In genomic region chr4:40121515-40121914, GRCh38 we compare ENCODE assay signal across 8 cellular contexts.
DNase-seq lines count a peak whose midpoint lies in the region; ATAC-seq and TF ChIP-seq lines count a peak whose summit lies in the region.

No MANE protein-coding gene starts in this region.

- peak overlapping the region in 1 of 10 donors; percentile 74 for H3K27ac ChIP-seq in heart right ventricle
- no peak overlapping the region for H3K27ac ChIP-seq in left ventricle myocardium inferior (replicated peaks)
- H3K27ac ChIP-seq in psoas muscle = no peak overlapping the region

- no peak overlapping the region for H3K4me3 ChIP-seq in heart right ventricle
- no peak overlapping the region for H3K4me3 ChIP-seq in left ventricle myocardium inferior
- H3K4me3 ChIP-seq in retinal pigment epithelial cell (ENCODE audit: low read length) = no peak overlapping the region
- no peak overlapping the region for H3K4me3 ChIP-seq in psoas muscle

- H3K36me3 ChIP-seq in heart right ventricle (peaks cover 0 to 43% (median 0%) of the 10 kb centered on the region in 9 donors), left ventricle myocardium inferior (peaks cover 23% of the 10 kb centered on the region), psoas muscle (ENCODE audit: insufficient read depth in 1 of 2, low read depth in 1 of 2) (peaks cover 0 to 14% of the 10 kb centered on the region in 2 donors)

- no peaks in the 10 kb centered on the region for H3K9me3 ChIP-seq in heart right ventricle
- H3K9me3 ChIP-seq in left ventricle myocardium inferior (replicated peaks) = no peaks in the 10 kb centered on the region
- no peaks in the 10 kb centered on the region for H3K9me3 ChIP-seq in psoas muscle

- H3K27ac Mint-ChIP-seq in dendritic cell treated with granulocyte-macrophage colony-stimulating factor and Interleukin-4, amounts not matched to agents 40 ng/mL and 50 ng/mL, for 4 days = peak overlapping the region; percentile 74

- TF ChIP-seq CTCF in heart right ventricle (IDR thresholded peaks at IDR 0.05) (no peak), left ventricle myocardium inferior (IDR thresholded peaks at IDR 0.05; ENCODE audit: borderline replicate concordance) (no peak), retinal pigment epithelial cell (conservative IDR thresholded peaks at IDR 0.05; ENCODE audit: low read depth, low read length) (no peak), psoas muscle (IDR thresholded peaks at IDR 0.05) (no peak)

- H3K9me3 Mint-ChIP-seq in dendritic cell treated with granulocyte-macrophage colony-stimulating factor and Interleukin-4, amounts not matched to agents 40 ng/mL and 50 ng/mL, for 4 days = no peaks in the 10 kb centered on the region

- H3K27me3 ChIP-seq in heart right ventricle (no peaks in the 10 kb centered on the region), left ventricle myocardium inferior (ENCODE audit: low read depth) (no peaks in the 10 kb centered on the region), psoas muscle (ENCODE audit: insufficient read depth in 3 of 3, low read length in 2 of 3) (no peaks in the 10 kb centered on the region)

- H3K36me3 Mint-ChIP-seq in dendritic cell treated with granulocyte-macrophage colony-stimulating factor and Interleukin-4, amounts not matched to agents 40 ng/mL and 50 ng/mL, for 4 days (ENCODE audit: low read depth) = peaks cover 29% of the 10 kb centered on the region

- intact Hi-C loops in heart right ventricle (cut with DNase I) (no loop called here), left ventricle myocardium inferior (cut with micrococcal nuclease) (no loop called here), psoas muscle (cut with DNase I) (no loop called here)
- intact Hi-C loops in dendritic cell treated with granulocyte-macrophage colony-stimulating factor and Interleukin-4, amounts not matched to agents 40 ng/mL and 50 ng/mL, for 4 days (cut with micrococcal nuclease) = no loop called here

- no peaks in the 10 kb centered on the region for H3K27me3 Mint-ChIP-seq in dendritic cell treated with granulocyte-macrophage colony-stimulating factor and Interleukin-4, amounts not matched to agents 40 ng/mL and 50 ng/mL, for 4 days

- peaks cover 34% of the 10 kb centered on the region for H3K4me1 Mint-ChIP-seq in dendritic cell treated with granulocyte-macrophage colony-stimulating factor and Interleukin-4, amounts not matched to agents 40 ng/mL and 50 ng/mL, for 4 days (ENCODE audit: low read depth)

- 67 to 71% methylated on average over 4 of the region's 4 CpGs for WGBS in heart right ventricle, 2 donors
- WGBS in psoas muscle, 3 donors = 52 to 66% (median 54%) methylated on average over 4 of the region's 4 CpGs

- DNase-seq in heart right ventricle (peak in 1 of 2 donors; percentile 15), left ventricle myocardium inferior (no peak), NCI-H226 (peak; percentile 48), retinal pigment epithelial cell (ENCODE audit: low read depth) (peak; percentile 83), psoas muscle (no peak)

- no peak overlapping the region for H3K4me3 Mint-ChIP-seq in dendritic cell treated with granulocyte-macrophage colony-stimulating factor and Interleukin-4, amounts not matched to agents 40 ng/mL and 50 ng/mL, for 4 days

- H3K4me1 ChIP-seq in heart right ventricle = peaks cover 0 to 19% (median 0%) of the 10 kb centered on the region in 9 donors
- no peaks in the 10 kb centered on the region for H3K4me1 ChIP-seq in left ventricle myocardium inferior
- H3K4me1 ChIP-seq in psoas muscle = no peaks in the 10 kb centered on the region

- ATAC-seq in heart right ventricle = peak in 5 of 8 donors; percentile 38 to 67 (median 55)
- no peak for ATAC-seq in HG03439 (IDR thresholded peaks at IDR 0.05; ENCODE audit: unreplicated experiment)
- no peak for ATAC-seq in GM18498 (IDR thresholded peaks at IDR 0.05; ENCODE audit: unreplicated experiment)
- no peak for ATAC-seq in psoas muscle

Comparison
In these comparisons a context has a peak if more than half of its experiments do, and no peak if none do; other contexts are left out.
1. ATAC-seq: peak in heart right ventricle (5 of 8); none in HG03439 (single experiment), GM18498 (single experiment) and psoas muscle (0 of 4).
2. DNase-seq: peak in NCI-H226 (single experiment) and retinal pigment epithelial cell (single experiment); none in left ventricle myocardium inferior (single experiment) and psoas muscle (0 of 2).